Comparison of ENCODE assay signal across 8 cellular contexts in genomic region chr10:31745612-31746376, GRCh38.
DNase-seq lines count a peak whose midpoint lies in the region; ATAC-seq and TF ChIP-seq lines count a peak whose summit lies in the region.

No MANE protein-coding gene starts in this region.

- H3K27me3 Mint-ChIP-seq in MCF 10A (ENCODE audit: insufficient read depth, unreplicated experiment), result no peaks in the 10 kb centered on the region
- no peaks in the 10 kb centered on the region for H3K27me3 Mint-ChIP-seq in activated CD4-positive, alpha-beta T cell treated with anti-CD3 and anti-CD28 coated beads for 36 hours
- no peaks in the 10 kb centered on the region for H3K27me3 Mint-ChIP-seq in stimulated activated naive B cell treated with anti-CD40 and anti-IgM and Interleukin-4, amounts not matched to agents 10 μg/mL and 1 μg/mL and 100 μg/mL, for 72 hours

- H3K9me3 Mint-ChIP-seq in MCF 10A (ENCODE audit: unreplicated experiment), result no peaks in the 10 kb centered on the region
- H3K9me3 Mint-ChIP-seq in activated CD4-positive, alpha-beta T cell treated with anti-CD3 and anti-CD28 coated beads for 36 hours (ENCODE audit: low read depth), result peaks cover 8% of the 10 kb centered on the region
- H3K9me3 Mint-ChIP-seq in stimulated activated naive B cell treated with anti-CD40 and anti-IgM and Interleukin-4, amounts not matched to agents 10 μg/mL and 1 μg/mL and 100 μg/mL, for 72 hours, result no peaks in the 10 kb centered on the region

- peaks cover 7% of the 10 kb centered on the region for H3K4me1 Mint-ChIP-seq in MCF 10A (ENCODE audit: insufficient read depth, unreplicated experiment)
- H3K4me1 Mint-ChIP-seq in activated CD4-positive, alpha-beta T cell treated with anti-CD3 and anti-CD28 coated beads for 36 hours, result peaks cover 34% of the 10 kb centered on the region
- peaks cover 6 to 15% of the 10 kb centered on the region in 2 donors for H3K4me1 Mint-ChIP-seq in stimulated activated naive B cell treated with anti-CD40 and anti-IgM and Interleukin-4, amounts not matched to agents 10 μg/mL and 1 μg/mL and 100 μg/mL, for 72 hours

- peaks cover 0 to 3% of the 10 kb centered on the region in 2 donors for H3K4me1 ChIP-seq in breast epithelium

- BruUV-seq in MCF 10A (replicated peaks; lab: Mats Ljungman, UMichigan), result no TSS peak

- H3K27me3 ChIP-seq in breast epithelium, result no peaks in the 10 kb centered on the region

- ATAC-seq in activated CD4-positive, alpha-beta T cell treated with anti-CD3 and anti-CD28 coated beads for 36 hours, result peak; percentile 98
- ATAC-seq in stimulated activated naive B cell treated with anti-CD40 and anti-IgM and Interleukin-4, amounts not matched to agents 10 μg/mL and 1 μg/mL and 100 μg/mL, for 72 hours (replicated peaks), result peak; percentile 79 to 86
- ATAC-seq in GM18858 (IDR thresholded peaks at IDR 0.05; ENCODE audit: unreplicated experiment) (no peak), HG03280 (IDR thresholded peaks at IDR 0.05; ENCODE audit: unreplicated experiment) (no peak)

- no peak overlapping the region for H3K27ac ChIP-seq in breast epithelium

- no peak overlapping the region for H3K4me3 ChIP-seq in breast epithelium

- no peaks in the 10 kb centered on the region for H3K9me3 ChIP-seq in breast epithelium

- POLR2A ChIA-PET in MCF 10A (lab: Yijun Ruan, JAX), result interaction anchor here (0.8 to 1.0 kb wide), 2 partner anchors 12 to 37 kb away, joined by 3 read pairs; no protein-coding TSS in a partner anchor
- POLR2A ChIA-PET in activated CD4-positive, alpha-beta T cell treated with anti-CD3 and anti-CD28 coated beads for 36 hours (lab: Charles Lee), result interaction anchor here (0.6 to 2.3 kb wide), 7 partner anchors 12 to 1044 kb away, joined by 3 to 12 read pairs (median 3); no protein-coding TSS in a partner anchor

- no peaks in the 10 kb centered on the region for H3K36me3 Mint-ChIP-seq in MCF 10A (ENCODE audit: insufficient read depth, unreplicated experiment)
- no peaks in the 10 kb centered on the region for H3K36me3 Mint-ChIP-seq in activated CD4-positive, alpha-beta T cell treated with anti-CD3 and anti-CD28 coated beads for 36 hours (ENCODE audit: low read depth)
- H3K36me3 Mint-ChIP-seq in stimulated activated naive B cell treated with anti-CD40 and anti-IgM and Interleukin-4, amounts not matched to agents 10 μg/mL and 1 μg/mL and 100 μg/mL, for 72 hours, result no peaks in the 10 kb centered on the region

- DNase-seq in MCF 10A (ENCODE audit: unreplicated experiment) (peak; percentile 89), breast epithelium (ENCODE audit: low spot score in 2 of 2) (no peak), fibroblast of peridontal ligament (ENCODE audit: extremely low read depth) (peak; percentile 82), NCI-H748 treated with DMSO at 0.1 percent for 48 hours (lab: John Stamatoyannopoulos, UW) (no peak)
- DNase-seq in activated CD4-positive, alpha-beta T cell treated with anti-CD3 and anti-CD28 coated beads for 36 hours, result peak; percentile 75
- DNase-seq in stimulated activated naive B cell treated with anti-CD40 and anti-IgM and Interleukin-4, amounts not matched to agents 10 μg/mL and 1 μg/mL and 100 μg/mL, for 72 hours, result no peak

- TF ChIP-seq POLR2A in breast epithelium (IDR thresholded peaks at IDR 0.05), result no peak

- CTCF ChIA-PET in MCF 10A (lab: Yijun Ruan, JAX), result no interaction called here
- CTCF ChIA-PET in activated CD4-positive, alpha-beta T cell treated with anti-CD3 and anti-CD28 coated beads for 36 hours (lab: Charles Lee), result interaction anchor here (0.7 to 1.8 kb wide), 9 partner anchors 10 to 176 kb away, joined by 3 to 6 read pairs (median 3); no protein-coding TSS in a partner anchor

- TF ChIP-seq CTCF in MCF 10A (IDR thresholded peaks at IDR 0.05; ENCODE audit: unreplicated experiment) (no peak), breast epithelium (IDR thresholded peaks at IDR 0.05) (no peak)

- H3K36me3 ChIP-seq in breast epithelium, result no peaks in the 10 kb centered on the region

- H3K4me3 Mint-ChIP-seq in MCF 10A (ENCODE audit: unreplicated experiment), result no peak overlapping the region
- H3K4me3 Mint-ChIP-seq in activated CD4-positive, alpha-beta T cell treated with anti-CD3 and anti-CD28 coated beads for 36 hours, result no peak overlapping the region
- H3K4me3 Mint-ChIP-seq in stimulated activated naive B cell treated with anti-CD40 and anti-IgM and Interleukin-4, amounts not matched to agents 10 μg/mL and 1 μg/mL and 100 μg/mL, for 72 hours, result no peak overlapping the region

- intact Hi-C loops in MCF 10A (cut with micrococcal nuclease), result no loop called here
- intact Hi-C loops in breast epithelium (cut with DNase I; ENCODE audit: low total_unique reads), result no loop called here
- intact Hi-C loops in activated CD4-positive, alpha-beta T cell treated with anti-CD3 and anti-CD28 coated beads for 36 hours (cut with DNase I, micrococcal nuclease), result loop anchor here (1.0 to 10.0 kb wide), 4 partner anchors 15 to 1043 kb away; no protein-coding TSS in a partner anchor

- peak overlapping the region; percentile 78 for H3K27ac Mint-ChIP-seq in MCF 10A (ENCODE audit: low read depth, unreplicated experiment)
- peak overlapping the region; percentile 91 for H3K27ac Mint-ChIP-seq in activated CD4-positive, alpha-beta T cell treated with anti-CD3 and anti-CD28 coated beads for 36 hours
- H3K27ac Mint-ChIP-seq in stimulated activated naive B cell treated with anti-CD40 and anti-IgM and Interleukin-4, amounts not matched to agents 10 μg/mL and 1 μg/mL and 100 μg/mL, for 72 hours, result no peak overlapping the region

Comparison
In these comparisons a context has a peak if more than half of its experiments do, and no peak if none do; other contexts are left out.
1. DNase-seq: peak in MCF 10A (single experiment), activated CD4-positive, alpha-beta T cell treated with anti-CD3 and anti-CD28 coated beads for 36 hours (single experiment) and fibroblast of peridontal ligament (single experiment); none in breast epithelium (0 of 2), stimulated activated naive B cell treated with anti-CD40 and anti-IgM and Interleukin-4, amounts not matched to agents 10 μg/mL and 1 μg/mL and 100 μg/mL, for 72 hours (single experiment) and NCI-H748 treated with DMSO at 0.1 percent for 48 hours (single experiment).
2. ATAC-seq: peak in activated CD4-positive, alpha-beta T cell treated with anti-CD3 and anti-CD28 coated beads for 36 hours (single experiment) and stimulated activated naive B cell treated with anti-CD40 and anti-IgM and Interleukin-4, amounts not matched to agents 10 μg/mL and 1 μg/mL and 100 μg/mL, for 72 hours (2 of 2); none in GM18858 (single experiment) and HG03280 (single experiment).
3. intact Hi-C loops: an anchor here in activated CD4-positive, alpha-beta T cell treated with anti-CD3 and anti-CD28 coated beads for 36 hours (1.0 to 10.0 kb wide); none called in MCF 10A and breast epithelium.